ENCODE assay signal across 1 cellular context in the genomic region with DNA sequence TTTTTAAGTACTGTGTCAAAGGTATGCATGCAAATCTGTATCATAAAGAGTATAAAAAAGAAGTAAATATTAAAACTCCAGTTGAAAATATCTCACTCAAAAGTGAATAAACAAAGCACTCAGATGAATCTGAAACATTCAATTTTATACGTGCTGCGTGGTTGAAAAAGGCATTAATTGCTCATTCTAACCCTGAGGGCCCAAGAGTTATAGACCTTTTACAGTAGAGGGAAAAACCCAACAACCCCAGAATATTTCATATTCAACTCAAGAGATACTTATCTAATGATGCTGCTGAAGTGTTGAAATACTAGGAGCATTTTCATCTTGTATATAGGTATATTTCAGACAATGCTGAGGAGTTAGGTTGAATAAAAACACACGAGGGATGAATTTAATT.
TF ChIP-seq lines count a peak whose summit lies in the region.

No MANE protein-coding gene starts in this region.

TF ChIP-seq in WTC11, 78 proteins besides CTCF, POLR2A, EP300 and RAD21 (continued from another document):
- TF ChIP-seq ATF1 (CRISPR knock-in tag; IDR thresholded peaks at IDR 0.05) = no peak
- no peak for TF ChIP-seq ZNF138 (CRISPR knock-in tag; conservative IDR thresholded peaks at IDR 0.05)
- no peak for TF ChIP-seq CREB1 (CRISPR knock-in tag; IDR thresholded peaks at IDR 0.05)
- TF ChIP-seq, protein P1, sequence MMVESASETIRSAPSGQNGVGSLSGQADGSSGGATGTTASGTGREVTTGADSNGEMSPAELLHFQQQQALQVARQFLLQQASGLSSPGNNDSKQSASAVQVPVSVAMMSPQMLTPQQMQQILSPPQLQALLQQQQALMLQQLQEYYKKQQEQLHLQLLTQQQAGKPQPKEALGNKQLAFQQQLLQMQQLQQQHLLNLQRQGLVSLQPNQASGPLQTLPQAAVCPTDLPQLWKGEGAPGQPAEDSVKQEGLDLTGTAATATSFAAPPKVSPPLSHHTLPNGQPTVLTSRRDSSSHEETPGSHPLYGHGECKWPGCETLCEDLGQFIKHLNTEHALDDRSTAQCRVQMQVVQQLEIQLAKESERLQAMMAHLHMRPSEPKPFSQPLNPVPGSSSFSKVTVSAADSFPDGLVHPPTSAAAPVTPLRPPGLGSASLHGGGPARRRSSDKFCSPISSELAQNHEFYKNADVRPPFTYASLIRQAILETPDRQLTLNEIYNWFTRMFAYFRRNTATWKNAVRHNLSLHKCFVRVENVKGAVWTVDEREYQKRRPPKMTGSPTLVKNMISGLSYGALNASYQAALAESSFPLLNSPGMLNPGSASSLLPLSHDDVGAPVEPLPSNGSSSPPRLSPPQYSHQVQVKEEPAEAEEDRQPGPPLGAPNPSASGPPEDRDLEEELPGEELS (CRISPR knock-in tag; IDR thresholded peaks at IDR 0.05) = no peak
- TF ChIP-seq, protein P2, sequence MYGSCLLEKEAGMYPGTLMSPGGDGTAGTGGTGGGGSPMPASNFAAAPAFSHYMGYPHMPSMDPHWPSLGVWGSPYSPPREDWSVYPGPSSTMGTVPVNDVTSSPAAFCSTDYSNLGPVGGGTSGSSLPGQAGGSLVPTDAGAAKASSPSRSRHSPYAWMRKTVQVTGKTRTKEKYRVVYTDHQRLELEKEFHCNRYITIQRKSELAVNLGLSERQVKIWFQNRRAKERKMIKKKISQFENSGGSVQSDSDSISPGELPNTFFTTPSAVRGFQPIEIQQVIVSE (CRISPR knock-in tag; IDR thresholded peaks at IDR 0.05; ENCODE audit: borderline replicate concordance) = no peak
- no peak for TF ChIP-seq JUN (CRISPR knock-in tag; IDR thresholded peaks at IDR 0.05)
- TF ChIP-seq FOXJ3 (CRISPR knock-in tag; IDR thresholded peaks at IDR 0.05; ENCODE audit: borderline replicate concordance) = no peak
- no peak for TF ChIP-seq ZNF121 (CRISPR knock-in tag; IDR thresholded peaks at IDR 0.05)
- no peak for TF ChIP-seq IRF2 (CRISPR knock-in tag; IDR thresholded peaks at IDR 0.05; ENCODE audit: borderline replicate concordance, low read depth)
- TF ChIP-seq NR2C2 (CRISPR knock-in tag; IDR thresholded peaks at IDR 0.05) = no peak
- no peak for TF ChIP-seq CREM (CRISPR knock-in tag; IDR thresholded peaks at IDR 0.05)
- TF ChIP-seq, protein P3, sequence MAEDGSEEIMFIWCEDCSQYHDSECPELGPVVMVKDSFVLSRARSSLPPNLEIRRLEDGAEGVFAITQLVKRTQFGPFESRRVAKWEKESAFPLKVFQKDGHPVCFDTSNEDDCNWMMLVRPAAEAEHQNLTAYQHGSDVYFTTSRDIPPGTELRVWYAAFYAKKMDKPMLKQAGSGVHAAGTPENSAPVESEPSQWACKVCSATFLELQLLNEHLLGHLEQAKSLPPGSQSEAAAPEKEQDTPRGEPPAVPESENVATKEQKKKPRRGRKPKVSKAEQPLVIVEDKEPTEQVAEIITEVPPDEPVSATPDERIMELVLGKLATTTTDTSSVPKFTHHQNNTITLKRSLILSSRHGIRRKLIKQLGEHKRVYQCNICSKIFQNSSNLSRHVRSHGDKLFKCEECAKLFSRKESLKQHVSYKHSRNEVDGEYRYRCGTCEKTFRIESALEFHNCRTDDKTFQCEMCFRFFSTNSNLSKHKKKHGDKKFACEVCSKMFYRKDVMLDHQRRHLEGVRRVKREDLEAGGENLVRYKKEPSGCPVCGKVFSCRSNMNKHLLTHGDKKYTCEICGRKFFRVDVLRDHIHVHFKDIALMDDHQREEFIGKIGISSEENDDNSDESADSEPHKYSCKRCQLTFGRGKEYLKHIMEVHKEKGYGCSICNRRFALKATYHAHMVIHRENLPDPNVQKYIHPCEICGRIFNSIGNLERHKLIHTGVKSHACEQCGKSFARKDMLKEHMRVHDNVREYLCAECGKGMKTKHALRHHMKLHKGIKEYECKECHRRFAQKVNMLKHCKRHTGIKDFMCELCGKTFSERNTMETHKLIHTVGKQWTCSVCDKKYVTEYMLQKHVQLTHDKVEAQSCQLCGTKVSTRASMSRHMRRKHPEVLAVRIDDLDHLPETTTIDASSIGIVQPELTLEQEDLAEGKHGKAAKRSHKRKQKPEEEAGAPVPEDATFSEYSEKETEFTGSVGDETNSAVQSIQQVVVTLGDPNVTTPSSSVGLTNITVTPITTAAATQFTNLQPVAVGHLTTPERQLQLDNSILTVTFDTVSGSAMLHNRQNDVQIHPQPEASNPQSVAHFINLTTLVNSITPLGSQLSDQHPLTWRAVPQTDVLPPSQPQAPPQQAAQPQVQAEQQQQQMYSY (CRISPR knock-in tag; IDR thresholded peaks at IDR 0.05) = no peak
- TF ChIP-seq, protein P4, sequence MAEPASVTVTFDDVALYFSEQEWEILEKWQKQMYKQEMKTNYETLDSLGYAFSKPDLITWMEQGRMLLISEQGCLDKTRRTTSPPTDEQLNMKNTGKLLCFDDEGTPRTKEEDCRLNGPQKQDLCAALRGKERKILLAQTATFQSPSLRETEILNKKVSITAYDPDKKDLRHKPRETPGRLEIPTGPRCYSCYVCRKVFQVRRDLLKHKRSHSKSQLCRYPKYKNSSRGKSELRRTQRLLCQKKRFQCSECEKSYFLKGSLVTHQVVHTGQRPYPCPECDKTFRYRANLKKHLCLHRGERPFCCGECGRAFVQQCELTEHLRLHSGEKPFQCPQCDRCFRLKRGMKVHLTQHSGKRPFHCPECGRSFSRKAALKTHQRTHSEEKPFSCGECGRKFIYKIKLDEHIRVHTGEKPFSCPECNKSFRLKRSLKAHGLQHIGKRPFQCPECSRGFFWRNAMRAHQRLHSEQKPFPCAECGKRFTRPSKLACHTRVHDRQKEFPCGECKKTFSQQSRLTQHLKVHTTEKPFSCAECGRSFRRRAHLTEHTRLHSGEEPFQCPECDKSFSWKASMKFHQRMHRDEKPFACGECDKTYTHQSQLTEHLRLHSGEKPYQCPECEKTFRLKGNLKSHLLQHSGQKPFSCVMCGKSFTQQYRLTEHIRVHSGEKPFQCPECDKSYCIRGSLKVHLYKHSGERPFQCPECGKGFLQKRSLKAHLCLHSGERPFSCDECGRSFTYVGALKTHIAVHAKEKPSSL (CRISPR knock-in tag; conservative IDR thresholded peaks at IDR 0.05) = no peak
- TF ChIP-seq, protein P5, sequence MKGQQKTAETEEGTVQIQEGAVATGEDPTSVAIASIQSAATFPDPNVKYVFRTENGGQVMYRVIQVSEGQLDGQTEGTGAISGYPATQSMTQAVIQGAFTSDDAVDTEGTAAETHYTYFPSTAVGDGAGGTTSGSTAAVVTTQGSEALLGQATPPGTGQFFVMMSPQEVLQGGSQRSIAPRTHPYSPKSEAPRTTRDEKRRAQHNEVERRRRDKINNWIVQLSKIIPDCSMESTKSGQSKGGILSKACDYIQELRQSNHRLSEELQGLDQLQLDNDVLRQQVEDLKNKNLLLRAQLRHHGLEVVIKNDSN (CRISPR knock-in tag; IDR thresholded peaks at IDR 0.05) = no peak
